ENCODE assay signal across 17 cellular contexts in genomic region chr16:868386-868755, GRCh38.
"Had no signal": no experiment of that assay in that cellular context is flagged by ENCODE, and none has a peak within 500 bp of the region (broad histone marks: within the 10 kb centered on the region; RNA-seq: fewer than 3 reads in every experiment).

No MANE protein-coding gene starts in this region.

- H3K36me3 ChIP-seq: ovary had no signal

- H3K27ac ChIP-seq: ovary, skin epidermis had no signal

- FAIRE-seq: endometrium, frontal cortex had no signal

- H3K9me3 ChIP-seq: mucosa of descending colon, ovary had no signal

- H3K4me3 Mint-ChIP-seq: naive thymus-derived CD8-positive, alpha-beta T cell had no signal

- DNase-seq: central memory CD4-positive, alpha-beta T cell; cortex of kidney; dorsolateral prefrontal cortex; effector CD8-positive, alpha-beta T cell; islet precursor cell; mammary epithelial cell; stimulated activated CD4-positive, alpha-beta T cell treated with anti-CD3 and anti-CD28 coated beads, Interleukin-12 subunit alpha, Interleukin-12 subunit beta, amount 100 ng/mL, for 4 hours; stimulated activated naive CD4-positive, alpha-beta T cell treated with Interleukin-2 at 50 U/mL for 16 hours; trophoblast cell had no signal

- H3K4me3 ChIP-seq: dorsolateral prefrontal cortex, mucosa of descending colon, ovary, skin epidermis had no signal

- H3K27me3 Mint-ChIP-seq: naive thymus-derived CD8-positive, alpha-beta T cell had no signal

- H3K27me3 ChIP-seq: dorsolateral prefrontal cortex, ovary had no signal

- H3K27ac Mint-ChIP-seq: naive thymus-derived CD8-positive, alpha-beta T cell had no signal

- ATAC-seq: esophagus mucosa; mucosa of descending colon; naive thymus-derived CD8-positive, alpha-beta T cell; sciatic nerve had no signal
